17 cellular contexts compared by ENCODE assay signal in genomic region chr6:51199272-51199671, GRCh38.
A peak's percentile ranks its signal among the peaks of the same experiment; 100 is the strongest.
DNase-seq lines count a peak whose midpoint lies in the region; ATAC-seq and TF ChIP-seq lines count a peak whose summit lies in the region.
"Had no signal": no experiment of that assay in that cellular context is flagged by ENCODE, and none has a peak within 500 bp of the region (broad histone marks: within the 10 kb centered on the region; RNA-seq: fewer than 3 reads in every experiment).

No MANE protein-coding gene starts in this region.

- H3K36me3 Mint-ChIP-seq in CD14-positive monocyte = no peaks in the 10 kb centered on the region

- no peak overlapping the region for H3K4me3 Mint-ChIP-seq in CD14-positive monocyte
- H3K4me3 Mint-ChIP-seq: CD4-positive, alpha-beta T cell; H9; T-helper 17 cell had no signal

- no peak overlapping the region for H3K27ac Mint-ChIP-seq in CD14-positive monocyte
- H3K27ac Mint-ChIP-seq: CD4-positive, alpha-beta T cell; H9; T-helper 17 cell had no signal

- H3K4me1 Mint-ChIP-seq in CD14-positive monocyte = no peaks in the 10 kb centered on the region
- H3K4me1 Mint-ChIP-seq: H9, T-helper 17 cell had no signal

- peaks cover 0 to 2% (median 1%) of the 10 kb centered on the region in 3 donors for H3K27me3 Mint-ChIP-seq in CD14-positive monocyte (ENCODE audit: low read depth in 3 of 3)
- H3K27me3 Mint-ChIP-seq: CD4-positive, alpha-beta T cell; T-helper 17 cell had no signal

- TF ChIP-seq CTCF in CD14-positive monocyte (IDR thresholded peaks at IDR 0.05) = no peak

- intact Hi-C loops in CD14-positive monocyte (cut with micrococcal nuclease) = no loop called here

- peaks cover 0 to 2% (median 0%) of the 10 kb centered on the region in 7 donors for H3K9me3 Mint-ChIP-seq in CD14-positive monocyte
- H3K9me3 Mint-ChIP-seq: CD4-positive, alpha-beta T cell had no signal

- ATAC-seq in GM18870 (IDR thresholded peaks at IDR 0.05; ENCODE audit: unreplicated experiment) = peak; percentile 86
- ATAC-seq in GM19463 (IDR thresholded peaks at IDR 0.05; ENCODE audit: unreplicated experiment) = peak; percentile 83
- peak; percentile 85 for ATAC-seq in HG02981 (IDR thresholded peaks at IDR 0.05; ENCODE audit: unreplicated experiment)
- no peak for ATAC-seq in GM19397 (IDR thresholded peaks at IDR 0.05; ENCODE audit: unreplicated experiment)
- ATAC-seq: T-helper 17 cell had no signal

- DNase-seq in NCI-H1417 treated with DMSO at 0.1 percent for 48 hours (lab: John Stamatoyannopoulos, UW) (peak; percentile 8), NCI-H526 (lab: John Stamatoyannopoulos, UW) (no peak), CD14-positive monocyte (ENCODE audit: low spot score) (no peak), AG08395 (ENCODE audit: low spot score) (no peak)
- DNase-seq: Calu3; CD4-positive, alpha-beta T cell; DMS79 treated with DMSO at 0.1 percent for 48 hours; H9; IMR-90; NCI-H2107; Peyer's patch; Right ventricle myocardium superior; T-helper 17 cell had no signal
